1 cellular context compared by ENCODE assay signal in the genomic region with DNA sequence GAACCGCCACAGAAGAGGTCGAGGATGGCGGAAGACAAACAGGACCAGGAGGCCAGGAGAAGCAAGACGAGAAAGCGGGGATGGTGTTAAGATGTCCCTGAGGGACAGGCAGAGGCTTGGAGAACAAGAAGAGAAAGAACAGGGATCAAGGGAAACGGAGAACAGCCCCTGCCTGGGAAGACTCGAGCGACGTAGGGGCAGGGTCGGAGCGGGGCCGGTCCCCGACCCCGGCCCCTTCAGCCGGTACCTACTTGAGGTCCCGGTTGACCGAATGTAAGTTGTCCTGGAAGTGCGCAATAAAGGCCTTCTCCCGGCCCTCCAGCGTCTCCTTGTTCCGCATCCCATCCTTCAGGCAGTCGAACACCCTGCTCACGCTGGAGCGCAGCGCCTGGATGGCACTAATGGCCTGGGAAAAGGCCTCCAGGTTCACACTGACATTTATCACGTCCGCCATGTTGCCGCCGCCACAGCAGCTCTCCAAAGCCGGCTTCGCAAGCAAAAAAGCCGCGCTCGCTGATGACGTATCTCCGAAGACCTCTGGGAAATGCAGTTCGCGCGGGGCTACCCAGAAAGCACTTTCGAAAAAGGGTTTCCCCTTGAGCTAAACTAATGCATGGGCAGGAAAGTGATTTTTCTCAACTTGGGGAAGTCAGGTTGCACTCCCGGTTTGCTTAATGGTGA.
TF ChIP-seq lines count a peak whose summit lies in the region.

A gene with protein sequence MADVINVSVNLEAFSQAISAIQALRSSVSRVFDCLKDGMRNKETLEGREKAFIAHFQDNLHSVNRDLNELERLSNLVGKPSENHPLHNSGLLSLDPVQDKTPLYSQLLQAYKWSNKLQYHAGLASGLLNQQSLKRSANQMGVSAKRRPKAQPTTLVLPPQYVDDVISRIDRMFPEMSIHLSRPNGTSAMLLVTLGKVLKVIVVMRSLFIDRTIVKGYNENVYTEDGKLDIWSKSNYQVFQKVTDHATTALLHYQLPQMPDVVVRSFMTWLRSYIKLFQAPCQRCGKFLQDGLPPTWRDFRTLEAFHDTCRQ (minus strand): TSS at position 477 of the 681 bp plus-strand sequence. CDS start 23 bp downstream, at position 454.

TF ChIP-seq in GM12878, 131 proteins besides CTCF, POLR2A, EP300 and RAD21 (continued from another document and continues in another):
- TF ChIP-seq, protein P1, sequence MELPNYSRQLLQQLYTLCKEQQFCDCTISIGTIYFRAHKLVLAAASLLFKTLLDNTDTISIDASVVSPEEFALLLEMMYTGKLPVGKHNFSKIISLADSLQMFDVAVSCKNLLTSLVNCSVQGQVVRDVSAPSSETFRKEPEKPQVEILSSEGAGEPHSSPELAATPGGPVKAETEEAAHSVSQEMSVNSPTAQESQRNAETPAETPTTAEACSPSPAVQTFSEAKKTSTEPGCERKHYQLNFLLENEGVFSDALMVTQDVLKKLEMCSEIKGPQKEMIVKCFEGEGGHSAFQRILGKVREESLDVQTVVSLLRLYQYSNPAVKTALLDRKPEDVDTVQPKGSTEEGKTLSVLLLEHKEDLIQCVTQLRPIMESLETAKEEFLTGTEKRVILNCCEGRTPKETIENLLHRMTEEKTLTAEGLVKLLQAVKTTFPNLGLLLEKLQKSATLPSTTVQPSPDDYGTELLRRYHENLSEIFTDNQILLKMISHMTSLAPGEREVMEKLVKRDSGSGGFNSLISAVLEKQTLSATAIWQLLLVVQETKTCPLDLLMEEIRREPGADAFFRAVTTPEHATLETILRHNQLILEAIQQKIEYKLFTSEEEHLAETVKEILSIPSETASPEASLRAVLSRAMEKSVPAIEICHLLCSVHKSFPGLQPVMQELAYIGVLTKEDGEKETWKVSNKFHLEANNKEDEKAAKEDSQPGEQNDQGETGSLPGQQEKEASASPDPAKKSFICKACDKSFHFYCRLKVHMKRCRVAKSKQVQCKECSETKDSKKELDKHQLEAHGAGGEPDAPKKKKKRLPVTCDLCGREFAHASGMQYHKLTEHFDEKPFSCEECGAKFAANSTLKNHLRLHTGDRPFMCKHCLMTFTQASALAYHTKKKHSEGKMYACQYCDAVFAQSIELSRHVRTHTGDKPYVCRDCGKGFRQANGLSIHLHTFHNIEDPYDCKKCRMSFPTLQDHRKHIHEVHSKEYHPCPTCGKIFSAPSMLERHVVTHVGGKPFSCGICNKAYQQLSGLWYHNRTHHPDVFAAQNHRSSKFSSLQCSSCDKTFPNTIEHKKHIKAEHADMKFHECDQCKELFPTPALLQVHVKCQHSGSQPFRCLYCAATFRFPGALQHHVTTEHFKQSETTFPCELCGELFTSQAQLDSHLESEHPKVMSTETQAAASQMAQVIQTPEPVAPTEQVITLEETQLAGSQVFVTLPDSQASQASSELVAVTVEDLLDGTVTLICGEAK (IDR thresholded peaks at IDR 0.05; ENCODE audit: borderline replicate concordance) = peak; percentile 56; the same call in 1 of the 2 replicates
- TF ChIP-seq, protein P2, sequence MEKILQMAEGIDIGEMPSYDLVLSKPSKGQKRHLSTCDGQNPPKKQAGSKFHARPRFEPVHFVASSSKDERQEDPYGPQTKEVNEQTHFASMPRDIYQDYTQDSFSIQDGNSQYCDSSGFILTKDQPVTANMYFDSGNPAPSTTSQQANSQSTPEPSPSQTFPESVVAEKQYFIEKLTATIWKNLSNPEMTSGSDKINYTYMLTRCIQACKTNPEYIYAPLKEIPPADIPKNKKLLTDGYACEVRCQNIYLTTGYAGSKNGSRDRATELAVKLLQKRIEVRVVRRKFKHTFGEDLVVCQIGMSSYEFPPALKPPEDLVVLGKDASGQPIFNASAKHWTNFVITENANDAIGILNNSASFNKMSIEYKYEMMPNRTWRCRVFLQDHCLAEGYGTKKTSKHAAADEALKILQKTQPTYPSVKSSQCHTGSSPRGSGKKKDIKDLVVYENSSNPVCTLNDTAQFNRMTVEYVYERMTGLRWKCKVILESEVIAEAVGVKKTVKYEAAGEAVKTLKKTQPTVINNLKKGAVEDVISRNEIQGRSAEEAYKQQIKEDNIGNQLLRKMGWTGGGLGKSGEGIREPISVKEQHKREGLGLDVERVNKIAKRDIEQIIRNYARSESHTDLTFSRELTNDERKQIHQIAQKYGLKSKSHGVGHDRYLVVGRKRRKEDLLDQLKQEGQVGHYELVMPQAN (conservative IDR thresholded peaks at IDR 0.05) = peak; percentile 79
- TF ChIP-seq CBFB (IDR thresholded peaks at IDR 0.05; ENCODE audit: low read depth) = peak; percentile 76
- TF ChIP-seq SRF (IDR thresholded peaks at IDR 0.05; ENCODE audit: low read depth in 2 of 2, low read length in 2 of 2) = peak in 1 of 2 experiments; percentile 89; a peak in 2 of 4 replicates
- peak; percentile 77 for TF ChIP-seq CHD2 (IDR thresholded peaks at IDR 0.05; ENCODE audit: borderline replicate concordance, low read depth, low read length)
- no peak for TF ChIP-seq WRNIP1 (IDR thresholded peaks at IDR 0.05; ENCODE audit: borderline replicate concordance, low read depth, low read length)
- no peak for TF ChIP-seq MTA3 (IDR thresholded peaks at IDR 0.05; ENCODE audit: borderline replicate concordance, low read length)
- no peak for TF ChIP-seq TCF7 (IDR thresholded peaks at IDR 0.05; ENCODE audit: borderline replicate concordance)
- TF ChIP-seq, protein P3, sequence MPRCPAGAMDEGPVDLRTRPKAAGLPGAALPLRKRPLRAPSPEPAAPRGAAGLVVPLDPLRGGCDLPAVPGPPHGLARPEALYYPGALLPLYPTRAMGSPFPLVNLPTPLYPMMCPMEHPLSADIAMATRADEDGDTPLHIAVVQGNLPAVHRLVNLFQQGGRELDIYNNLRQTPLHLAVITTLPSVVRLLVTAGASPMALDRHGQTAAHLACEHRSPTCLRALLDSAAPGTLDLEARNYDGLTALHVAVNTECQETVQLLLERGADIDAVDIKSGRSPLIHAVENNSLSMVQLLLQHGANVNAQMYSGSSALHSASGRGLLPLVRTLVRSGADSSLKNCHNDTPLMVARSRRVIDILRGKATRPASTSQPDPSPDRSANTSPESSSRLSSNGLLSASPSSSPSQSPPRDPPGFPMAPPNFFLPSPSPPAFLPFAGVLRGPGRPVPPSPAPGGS (IDR thresholded peaks at IDR 0.05; ENCODE audit: borderline replicate concordance, insufficient read depth, low read depth, low read length, poor library complexity, severe bottlenecking) = no peak
- TF ChIP-seq, protein P4, sequence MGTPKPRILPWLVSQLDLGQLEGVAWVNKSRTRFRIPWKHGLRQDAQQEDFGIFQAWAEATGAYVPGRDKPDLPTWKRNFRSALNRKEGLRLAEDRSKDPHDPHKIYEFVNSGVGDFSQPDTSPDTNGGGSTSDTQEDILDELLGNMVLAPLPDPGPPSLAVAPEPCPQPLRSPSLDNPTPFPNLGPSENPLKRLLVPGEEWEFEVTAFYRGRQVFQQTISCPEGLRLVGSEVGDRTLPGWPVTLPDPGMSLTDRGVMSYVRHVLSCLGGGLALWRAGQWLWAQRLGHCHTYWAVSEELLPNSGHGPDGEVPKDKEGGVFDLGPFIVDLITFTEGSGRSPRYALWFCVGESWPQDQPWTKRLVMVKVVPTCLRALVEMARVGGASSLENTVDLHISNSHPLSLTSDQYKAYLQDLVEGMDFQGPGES (IDR thresholded peaks at IDR 0.05) = no peak
- peak; percentile 96 for TF ChIP-seq HCFC1 (IDR thresholded peaks at IDR 0.05; ENCODE audit: low read length)
- TF ChIP-seq, protein P5, sequence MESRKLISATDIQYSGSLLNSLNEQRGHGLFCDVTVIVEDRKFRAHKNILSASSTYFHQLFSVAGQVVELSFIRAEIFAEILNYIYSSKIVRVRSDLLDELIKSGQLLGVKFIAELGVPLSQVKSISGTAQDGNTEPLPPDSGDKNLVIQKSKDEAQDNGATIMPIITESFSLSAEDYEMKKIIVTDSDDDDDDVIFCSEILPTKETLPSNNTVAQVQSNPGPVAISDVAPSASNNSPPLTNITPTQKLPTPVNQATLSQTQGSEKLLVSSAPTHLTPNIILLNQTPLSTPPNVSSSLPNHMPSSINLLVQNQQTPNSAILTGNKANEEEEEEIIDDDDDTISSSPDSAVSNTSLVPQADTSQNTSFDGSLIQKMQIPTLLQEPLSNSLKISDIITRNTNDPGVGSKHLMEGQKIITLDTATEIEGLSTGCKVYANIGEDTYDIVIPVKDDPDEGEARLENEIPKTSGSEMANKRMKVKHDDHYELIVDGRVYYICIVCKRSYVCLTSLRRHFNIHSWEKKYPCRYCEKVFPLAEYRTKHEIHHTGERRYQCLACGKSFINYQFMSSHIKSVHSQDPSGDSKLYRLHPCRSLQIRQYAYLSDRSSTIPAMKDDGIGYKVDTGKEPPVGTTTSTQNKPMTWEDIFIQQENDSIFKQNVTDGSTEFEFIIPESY (IDR thresholded peaks at IDR 0.05) = no peak
- TF ChIP-seq, protein P6, sequence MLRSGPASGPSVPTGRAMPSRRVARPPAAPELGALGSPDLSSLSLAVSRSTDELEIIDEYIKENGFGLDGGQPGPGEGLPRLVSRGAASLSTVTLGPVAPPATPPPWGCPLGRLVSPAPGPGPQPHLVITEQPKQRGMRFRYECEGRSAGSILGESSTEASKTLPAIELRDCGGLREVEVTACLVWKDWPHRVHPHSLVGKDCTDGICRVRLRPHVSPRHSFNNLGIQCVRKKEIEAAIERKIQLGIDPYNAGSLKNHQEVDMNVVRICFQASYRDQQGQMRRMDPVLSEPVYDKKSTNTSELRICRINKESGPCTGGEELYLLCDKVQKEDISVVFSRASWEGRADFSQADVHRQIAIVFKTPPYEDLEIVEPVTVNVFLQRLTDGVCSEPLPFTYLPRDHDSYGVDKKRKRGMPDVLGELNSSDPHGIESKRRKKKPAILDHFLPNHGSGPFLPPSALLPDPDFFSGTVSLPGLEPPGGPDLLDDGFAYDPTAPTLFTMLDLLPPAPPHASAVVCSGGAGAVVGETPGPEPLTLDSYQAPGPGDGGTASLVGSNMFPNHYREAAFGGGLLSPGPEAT (IDR thresholded peaks at IDR 0.05; ENCODE audit: low read depth) = peak; percentile 91
- no peak; a peak in 2 of 4 replicates for TF ChIP-seq BHLHE40 (IDR thresholded peaks at IDR 0.05; ENCODE audit: borderline replicate concordance in 1 of 2, low read depth in 2 of 2, low read length in 1 of 2)
- TF ChIP-seq GABPA (IDR thresholded peaks at IDR 0.05; ENCODE audit: low read depth) = no peak
- TF ChIP-seq ASH2L (IDR thresholded peaks at IDR 0.05; ENCODE audit: borderline replicate concordance, low read depth) = no peak
- no peak for TF ChIP-seq ZBED1 (IDR thresholded peaks at IDR 0.05; ENCODE audit: borderline replicate concordance)
- TF ChIP-seq SPI1 (IDR thresholded peaks at IDR 0.05; ENCODE audit: borderline replicate concordance, insufficient read depth, low read depth, low read length) = peak; percentile 30; the same call in 1 of the 2 replicates
- TF ChIP-seq RBBP5 (conservative IDR thresholded peaks at IDR 0.05) = no peak
- no peak for TF ChIP-seq CEBPB (IDR thresholded peaks at IDR 0.05; ENCODE audit: borderline replicate concordance in 1 of 2, low read depth in 2 of 2, low read length in 2 of 2)
- TF ChIP-seq, protein P7, sequence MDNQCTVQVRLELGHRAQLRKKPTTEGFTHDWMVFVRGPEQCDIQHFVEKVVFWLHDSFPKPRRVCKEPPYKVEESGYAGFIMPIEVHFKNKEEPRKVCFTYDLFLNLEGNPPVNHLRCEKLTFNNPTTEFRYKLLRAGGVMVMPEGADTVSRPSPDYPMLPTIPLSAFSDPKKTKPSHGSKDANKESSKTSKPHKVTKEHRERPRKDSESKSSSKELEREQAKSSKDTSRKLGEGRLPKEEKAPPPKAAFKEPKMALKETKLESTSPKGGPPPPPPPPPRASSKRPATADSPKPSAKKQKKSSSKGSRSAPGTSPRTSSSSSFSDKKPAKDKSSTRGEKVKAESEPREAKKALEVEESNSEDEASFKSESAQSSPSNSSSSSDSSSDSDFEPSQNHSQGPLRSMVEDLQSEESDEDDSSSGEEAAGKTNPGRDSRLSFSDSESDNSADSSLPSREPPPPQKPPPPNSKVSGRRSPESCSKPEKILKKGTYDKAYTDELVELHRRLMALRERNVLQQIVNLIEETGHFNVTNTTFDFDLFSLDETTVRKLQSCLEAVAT (IDR thresholded peaks at IDR 0.05) = 0 out of 2 replicates have a peak, but pooled peaks have one; percentile 24
- no peak for TF ChIP-seq KLF5 (IDR thresholded peaks at IDR 0.05; ENCODE audit: partially characterized antibody)
- TF ChIP-seq GATAD2B (conservative IDR thresholded peaks at IDR 0.05; ENCODE audit: low read depth) = 0 out of 2 replicates have a peak, but pooled peaks have one; percentile 44
- no peak for TF ChIP-seq EGR1 (IDR thresholded peaks at IDR 0.05; ENCODE audit: borderline replicate concordance in 1 of 2, low read depth in 2 of 2, low read length in 2 of 2)
- no peak for TF ChIP-seq RAD51 (IDR thresholded peaks at IDR 0.05)
- no peak for TF ChIP-seq FOS (IDR thresholded peaks at IDR 0.05; ENCODE audit: borderline replicate concordance, extremely low read depth, insufficient read length)
- TF ChIP-seq NR2C2 (IDR thresholded peaks at IDR 0.05; ENCODE audit: borderline replicate concordance, control insufficient read depth, insufficient read length, low read depth) = no peak
- peak; percentile 65; the same call in 1 of the 2 replicates for TF ChIP-seq POLR2AphosphoS5 (IDR thresholded peaks at IDR 0.05; ENCODE audit: low read length)
- TF ChIP-seq, protein P8, sequence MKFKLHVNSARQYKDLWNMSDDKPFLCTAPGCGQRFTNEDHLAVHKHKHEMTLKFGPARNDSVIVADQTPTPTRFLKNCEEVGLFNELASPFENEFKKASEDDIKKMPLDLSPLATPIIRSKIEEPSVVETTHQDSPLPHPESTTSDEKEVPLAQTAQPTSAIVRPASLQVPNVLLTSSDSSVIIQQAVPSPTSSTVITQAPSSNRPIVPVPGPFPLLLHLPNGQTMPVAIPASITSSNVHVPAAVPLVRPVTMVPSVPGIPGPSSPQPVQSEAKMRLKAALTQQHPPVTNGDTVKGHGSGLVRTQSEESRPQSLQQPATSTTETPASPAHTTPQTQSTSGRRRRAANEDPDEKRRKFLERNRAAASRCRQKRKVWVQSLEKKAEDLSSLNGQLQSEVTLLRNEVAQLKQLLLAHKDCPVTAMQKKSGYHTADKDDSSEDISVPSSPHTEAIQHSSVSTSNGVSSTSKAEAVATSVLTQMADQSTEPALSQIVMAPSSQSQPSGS (IDR thresholded peaks at IDR 0.05; ENCODE audit: low read length) = no peak
- TF ChIP-seq, protein P9, sequence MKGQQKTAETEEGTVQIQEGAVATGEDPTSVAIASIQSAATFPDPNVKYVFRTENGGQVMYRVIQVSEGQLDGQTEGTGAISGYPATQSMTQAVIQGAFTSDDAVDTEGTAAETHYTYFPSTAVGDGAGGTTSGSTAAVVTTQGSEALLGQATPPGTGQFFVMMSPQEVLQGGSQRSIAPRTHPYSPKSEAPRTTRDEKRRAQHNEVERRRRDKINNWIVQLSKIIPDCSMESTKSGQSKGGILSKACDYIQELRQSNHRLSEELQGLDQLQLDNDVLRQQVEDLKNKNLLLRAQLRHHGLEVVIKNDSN (IDR thresholded peaks at IDR 0.05; ENCODE audit: borderline replicate concordance, extremely low read length, insufficient read depth, low read depth, low read length) = no peak
- TF ChIP-seq, protein P10, sequence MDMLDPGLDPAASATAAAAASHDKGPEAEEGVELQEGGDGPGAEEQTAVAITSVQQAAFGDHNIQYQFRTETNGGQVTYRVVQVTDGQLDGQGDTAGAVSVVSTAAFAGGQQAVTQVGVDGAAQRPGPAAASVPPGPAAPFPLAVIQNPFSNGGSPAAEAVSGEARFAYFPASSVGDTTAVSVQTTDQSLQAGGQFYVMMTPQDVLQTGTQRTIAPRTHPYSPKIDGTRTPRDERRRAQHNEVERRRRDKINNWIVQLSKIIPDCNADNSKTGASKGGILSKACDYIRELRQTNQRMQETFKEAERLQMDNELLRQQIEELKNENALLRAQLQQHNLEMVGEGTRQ (IDR thresholded peaks at IDR 0.05; ENCODE audit: borderline replicate concordance, low read depth, low read length) = no peak
- no peak for TF ChIP-seq EED (IDR thresholded peaks at IDR 0.05; ENCODE audit: low read depth)
- TF ChIP-seq MYC (IDR thresholded peaks at IDR 0.05; ENCODE audit: insufficient read depth, insufficient read length, insufficient replicate concordance, low read length, severe bottlenecking) = no peak
- TF ChIP-seq CBX3 (IDR thresholded peaks at IDR 0.05; ENCODE audit: borderline replicate concordance, low read depth) = no peak
- TF ChIP-seq MYB (IDR thresholded peaks at IDR 0.05; ENCODE audit: borderline replicate concordance, low read depth, low read length) = no peak
- TF ChIP-seq SP1 (IDR thresholded peaks at IDR 0.05; ENCODE audit: low read depth, low read length) = no peak
